ENCODE assay signal across 24 cellular contexts in the genomic region with DNA sequence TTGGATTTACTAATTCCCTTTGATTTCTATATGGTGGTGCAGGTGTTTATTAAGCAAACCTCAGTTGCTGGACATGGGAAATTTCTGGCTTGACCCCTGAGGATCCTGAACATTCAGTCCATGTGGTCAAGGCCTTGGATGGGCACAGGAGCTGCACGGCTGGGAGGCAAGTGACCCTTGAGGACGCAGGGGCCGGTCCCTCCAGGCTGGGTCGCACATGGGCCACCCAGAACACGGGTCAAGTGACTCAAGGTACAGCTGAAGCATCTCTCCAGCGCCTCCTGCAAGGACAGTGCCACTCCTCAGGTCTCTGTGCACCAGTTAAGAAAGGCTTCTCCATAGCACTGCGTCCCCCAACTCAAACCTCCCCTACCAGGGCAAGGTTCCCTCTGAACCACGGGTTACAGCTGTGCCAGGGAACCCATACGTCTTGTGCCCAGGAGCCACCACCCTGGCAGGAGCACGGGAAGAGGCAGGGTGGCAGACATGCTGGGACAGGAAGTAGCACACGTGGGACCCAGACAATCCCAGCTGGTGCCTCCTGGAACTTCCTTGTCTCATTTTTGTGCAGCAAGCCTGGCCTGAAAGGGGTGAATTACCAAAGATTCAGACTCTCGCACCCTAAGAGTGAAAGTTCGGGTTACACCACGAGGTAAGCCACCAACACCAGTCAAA.
"Had no signal": no experiment of that assay in that cellular context is flagged by ENCODE, and none has a peak within 500 bp of the region (broad histone marks: within the 10 kb centered on the region; RNA-seq: fewer than 3 reads in every experiment).

No MANE protein-coding gene starts in this region.

- H3K4me1 Mint-ChIP-seq: activated naive CD4-positive, alpha-beta T cell treated with anti-CD3 and anti-CD28 coated beads, Interleukin-2, amount 50 U/mL, for 24 hours; activated naive CD8-positive, alpha-beta T cell treated with anti-CD3 and anti-CD28 coated beads, Interleukin-2, amount 50 U/mL, for 24 hours; activated T-helper 17 cell treated with anti-CD3 and anti-CD28 coated beads, Interleukin-2, amount 50 U/mL, for 72 hours; naive thymus-derived CD8-positive, alpha-beta T cell; neural crest cell had no signal

- H3K27me3 ChIP-seq: esophagus squamous epithelium, tibial nerve had no signal

- DNase-seq: activated CD4-positive, alpha-beta T cell treated with anti-CD3 and anti-CD28 coated beads for 4 hours; activated CD4-positive, alpha-beta T cell treated with anti-CD3 and anti-CD28 coated beads, Interleukin-2, amount 50 U/mL, for 4 hours; activated gamma-delta T cell treated with Interleukin-2 at 50 U/mL for 16 hours; activated naive CD8-positive, alpha-beta T cell treated with anti-CD3 and anti-CD28 coated beads, Interleukin-2, amount 50 U/mL, for 24 hours; activated T-cell treated with anti-CD3 and anti-CD28 coated beads, Interleukin-2, amount 50 U/mL, for 4 hours; amygdala; central memory CD4-positive, alpha-beta T cell; esophagus squamous epithelium; foreskin melanocyte; heart right ventricle; left ventricle myocardium superior; midbrain; naive thymus-derived CD8-positive, alpha-beta T cell; occipital lobe; psoas muscle; stimulated activated naive CD4-positive, alpha-beta T cell treated with Interleukin-2 at 50 U/mL for 16 hours; T-helper 1 cell had no signal

- H3K27ac ChIP-seq: esophagus squamous epithelium, heart right ventricle, parathyroid adenoma, psoas muscle, tibial nerve, VCaP had no signal

- H3K36me3 ChIP-seq: esophagus squamous epithelium, heart right ventricle, tibial nerve had no signal

- H3K9me3 ChIP-seq: esophagus squamous epithelium had no signal

- H2AFZ ChIP-seq: parathyroid adenoma had no signal

- H3K4me3 Mint-ChIP-seq: activated naive CD4-positive, alpha-beta T cell treated with anti-CD3 and anti-CD28 coated beads, Interleukin-2, amount 50 U/mL, for 24 hours; activated naive CD8-positive, alpha-beta T cell treated with anti-CD3 and anti-CD28 coated beads, Interleukin-2, amount 50 U/mL, for 24 hours; activated T-cell treated with anti-CD3 and anti-CD28 coated beads, Interleukin-2, amount 50 U/mL, for 4 hours; activated T-helper 17 cell treated with anti-CD3 and anti-CD28 coated beads, Interleukin-2, amount 50 U/mL, for 72 hours; naive thymus-derived CD8-positive, alpha-beta T cell; neural crest cell; T-helper 2 cell treated with Interferon-gamma antibody and Interleukin-4, amounts not matched to agents 5 μg/mL and 100 μg/mL, for 36 hours had no signal

- H3K9ac ChIP-seq: parathyroid adenoma had no signal

- H3K27me3 Mint-ChIP-seq: activated naive CD8-positive, alpha-beta T cell treated with anti-CD3 and anti-CD28 coated beads, Interleukin-2, amount 50 U/mL, for 24 hours; activated T-helper 17 cell treated with anti-CD3 and anti-CD28 coated beads, Interleukin-2, amount 50 U/mL, for 72 hours; naive thymus-derived CD8-positive, alpha-beta T cell had no signal

- H3K27ac Mint-ChIP-seq: activated naive CD4-positive, alpha-beta T cell treated with anti-CD3 and anti-CD28 coated beads, Interleukin-2, amount 50 U/mL, for 24 hours; activated naive CD8-positive, alpha-beta T cell treated with anti-CD3 and anti-CD28 coated beads, Interleukin-2, amount 50 U/mL, for 24 hours; activated T-helper 17 cell treated with anti-CD3 and anti-CD28 coated beads, Interleukin-2, amount 50 U/mL, for 72 hours; naive thymus-derived CD8-positive, alpha-beta T cell; T-helper 2 cell treated with Interferon-gamma antibody and Interleukin-4, amounts not matched to agents 5 μg/mL and 100 μg/mL, for 36 hours had no signal

- H3K9me3 Mint-ChIP-seq: activated naive CD8-positive, alpha-beta T cell treated with anti-CD3 and anti-CD28 coated beads, Interleukin-2, amount 50 U/mL, for 24 hours; activated T-cell treated with anti-CD3 and anti-CD28 coated beads, Interleukin-2, amount 50 U/mL, for 4 hours; activated T-helper 17 cell treated with anti-CD3 and anti-CD28 coated beads, Interleukin-2, amount 50 U/mL, for 72 hours; neural crest cell; T-helper 2 cell treated with Interferon-gamma antibody and Interleukin-4, amounts not matched to agents 5 μg/mL and 100 μg/mL, for 36 hours had no signal

- H3K4me3 ChIP-seq: esophagus squamous epithelium, heart right ventricle, psoas muscle, tibial nerve had no signal

- ATAC-seq: activated naive CD8-positive, alpha-beta T cell treated with anti-CD3 and anti-CD28 coated beads, Interleukin-2, amount 50 U/mL, for 24 hours; activated T-cell treated with anti-CD3 and anti-CD28 coated beads, Interleukin-2, amount 50 U/mL, for 4 hours; activated T-helper 17 cell treated with anti-CD3 and anti-CD28 coated beads, Interleukin-2, amount 50 U/mL, for 72 hours; heart right ventricle; left ventricle myocardium superior; naive thymus-derived CD8-positive, alpha-beta T cell; psoas muscle had no signal

- H3K4me1 ChIP-seq: esophagus squamous epithelium, heart right ventricle, parathyroid adenoma, psoas muscle, tibial nerve had no signal
